ENCODE assay signal across 29 cellular contexts in the genomic region with DNA sequence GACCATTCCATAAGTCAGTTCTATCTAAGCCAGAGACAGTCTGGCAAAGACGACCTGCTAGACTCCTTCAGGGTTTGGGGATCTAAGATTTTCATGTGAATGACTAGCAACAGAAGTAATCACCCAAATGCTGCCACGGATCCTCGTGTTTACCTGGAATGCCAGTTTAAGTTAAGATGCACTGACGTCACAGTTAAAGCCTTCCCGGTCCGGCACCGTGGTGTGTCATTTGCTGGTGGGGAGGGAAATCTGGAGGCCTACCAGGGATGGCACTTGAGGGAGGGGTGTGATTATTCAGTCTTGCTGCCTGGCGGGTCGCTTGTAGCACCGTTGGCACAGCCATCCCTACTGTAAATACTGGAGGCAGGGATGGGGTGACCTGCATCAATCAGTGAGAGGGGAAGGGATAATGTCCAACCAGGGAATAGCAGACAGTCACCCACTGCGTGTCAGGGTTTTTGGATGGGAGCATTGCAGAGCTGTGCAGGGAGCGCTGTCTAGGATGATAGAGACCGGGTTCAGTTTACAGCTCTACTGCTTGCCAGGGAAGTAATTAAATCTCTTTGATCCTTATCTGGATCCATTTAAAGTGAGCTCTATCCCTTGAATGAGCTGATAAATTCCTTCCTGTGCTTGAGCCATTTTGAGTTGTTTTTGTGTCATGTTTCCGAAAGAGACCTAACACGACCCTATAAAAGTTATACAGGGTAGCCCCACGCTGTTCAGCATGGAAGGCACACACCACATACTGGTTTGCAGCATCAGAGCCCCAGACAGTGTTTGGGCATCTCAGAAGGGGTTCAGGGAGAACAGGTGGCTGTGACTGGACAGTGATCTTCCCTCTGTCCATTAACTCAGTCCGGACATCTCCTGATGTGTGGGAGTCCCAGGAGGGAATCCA.
"Had no signal": no experiment of that assay in that cellular context is flagged by ENCODE, and none has a peak within 500 bp of the region (broad histone marks: within the 10 kb centered on the region; RNA-seq: fewer than 3 reads in every experiment).

No MANE protein-coding gene starts in this region.

- H3K4me3 Mint-ChIP-seq: activated CD4-positive, alpha-beta T cell treated with anti-CD3 and anti-CD28 coated beads for 36 hours; activated CD4-positive, alpha-beta T cell treated with anti-CD3 and anti-CD28 coated beads, Interleukin-2, amount 10 ng/mL, durations not matched to agents 7 days and 5 days; activated CD8-positive, alpha-beta T cell treated with anti-CD3 and anti-CD28 coated beads, Interleukin-2, amount 10 ng/mL, durations not matched to agents 7 days and 5 days; activated naive CD4-positive, alpha-beta T cell treated with anti-CD3 and anti-CD28 coated beads for 36 hours; activated T-cell treated with anti-CD3 and anti-CD28 coated beads, Interleukin-2, amount 50 U/mL, for 24 hours; WTC11 had no signal

- H3K4me3 ChIP-seq: adrenal gland, body of pancreas, breast epithelium, SJSA1 had no signal

- H3K27ac Mint-ChIP-seq: activated CD4-positive, alpha-beta T cell treated with anti-CD3 and anti-CD28 coated beads for 36 hours; activated CD4-positive, alpha-beta T cell treated with anti-CD3 and anti-CD28 coated beads, Interleukin-2, amount 10 ng/mL, durations not matched to agents 7 days and 5 days; activated CD8-positive, alpha-beta T cell treated with anti-CD3 and anti-CD28 coated beads, Interleukin-2, amount 10 ng/mL, durations not matched to agents 7 days and 5 days; activated naive CD4-positive, alpha-beta T cell treated with anti-CD3 and anti-CD28 coated beads for 36 hours; activated naive CD4-positive, alpha-beta T cell treated with anti-CD3 and anti-CD28 coated beads, Interleukin-2, amount 50 U/mL, for 72 hours; activated T-cell treated with anti-CD3 and anti-CD28 coated beads, Interleukin-2, amount 50 U/mL, for 24 hours; activated T-helper 2 cell treated with anti-CD3 and anti-CD28 coated beads, Interferon-gamma antibody, Interleukin-2, Interleukin-4, amounts not matched to agents 10 μg/mL and 5 μg/mL and 100 μg/mL, durations not matched to agents 14 hours and 24 hours and 36 hours; WTC11 had no signal

- H3K4me1 Mint-ChIP-seq: activated CD4-positive, alpha-beta T cell treated with anti-CD3 and anti-CD28 coated beads for 36 hours; activated CD4-positive, alpha-beta T cell treated with anti-CD3 and anti-CD28 coated beads, Interleukin-2, amount 10 ng/mL, durations not matched to agents 7 days and 5 days; WTC11 had no signal

- H3K36me3 ChIP-seq: adrenal gland, breast epithelium, SJSA1 had no signal

- DNase-seq: activated CD4-positive, alpha-beta T cell treated with anti-CD3 and anti-CD28 coated beads for 36 hours; activated CD4-positive, alpha-beta T cell treated with anti-CD3 and anti-CD28 coated beads, Interleukin-2, amount 10 ng/mL, durations not matched to agents 7 days and 5 days; activated CD4-positive, alpha-beta T cell treated with anti-CD3 and anti-CD28 coated beads, Interleukin-2, amount 50 U/mL, for 48 hours; activated CD8-positive, alpha-beta T cell treated with anti-CD3 and anti-CD28 coated beads, Interleukin-2, amount 10 ng/mL, durations not matched to agents 7 days and 5 days; activated gamma-delta T cell treated with Interleukin-2 at 50 U/mL for 16 hours; activated naive CD4-positive, alpha-beta T cell treated with anti-CD3 and anti-CD28 coated beads for 36 hours; activated T-cell treated with anti-CD3 and anti-CD28 coated beads, Interleukin-2, amount 50 U/mL, for 24 hours; body of pancreas; caudate nucleus; cerebellar nuclear complex; NCI-H1105; NCI-H1417 treated with DMSO at 0.1 percent for 48 hours; NCI-H187 treated with DMSO at 0.1 percent for 48 hours; NCI-H2081; NCI-H2171 treated with DMSO at 0.1 percent for 48 hours; NCI-H2227 treated with DMSO at 0.1 percent for 48 hours; NCI-H446; NCI-H510A treated with DMSO at 0.1 percent for 48 hours; NCI-H526 treated with DMSO at 0.1 percent for 48 hours; NCI-H774; SHP77 treated with DMSO at 0.1 percent for 48 hours had no signal

- H3K27me3 Mint-ChIP-seq: activated CD4-positive, alpha-beta T cell treated with anti-CD3 and anti-CD28 coated beads for 36 hours; activated CD4-positive, alpha-beta T cell treated with anti-CD3 and anti-CD28 coated beads, Interleukin-2, amount 10 ng/mL, durations not matched to agents 7 days and 5 days; activated T-cell treated with anti-CD3 and anti-CD28 coated beads, Interleukin-2, amount 50 U/mL, for 24 hours had no signal

- H3K36me3 Mint-ChIP-seq: activated naive CD4-positive, alpha-beta T cell treated with anti-CD3 and anti-CD28 coated beads, Interleukin-2, amount 50 U/mL, for 72 hours had no signal

- ATAC-seq: activated CD4-positive, alpha-beta T cell treated with anti-CD3 and anti-CD28 coated beads for 36 hours; activated CD4-positive, CD25-positive, alpha-beta regulatory T cell treated with anti-CD3 and anti-CD28 coated beads, Interleukin-2, amount 50 U/mL, for 24 hours; activated CD8-positive, alpha-beta T cell treated with anti-CD3 and anti-CD28 coated beads, Interleukin-2, amount 10 ng/mL, durations not matched to agents 7 days and 5 days; activated naive CD4-positive, alpha-beta T cell treated with anti-CD3 and anti-CD28 coated beads, Interleukin-2, amount 50 U/mL, for 72 hours; body of pancreas; Panc1; WTC11 had no signal

- H3K27me3 ChIP-seq: adrenal gland, body of pancreas, breast epithelium, SJSA1 had no signal

- H3K9me3 ChIP-seq: adrenal gland, body of pancreas, SJSA1 had no signal
